ENCODE assay signal across 8 cellular contexts in genomic region chr6:136792066-136792944, GRCh38. TPM values are rescaled to one million over a fixed set of nuclear protein-coding genes. Genes with fewer than 3 reads are reported as not detected.
DNase-seq lines count a peak whose midpoint lies in the region; ATAC-seq and TF ChIP-seq lines count a peak whose summit lies in the region.

TSS of gene MAP3K5 (minus strand) at chr6:136792477. CDS start at chr6:136792157, 320 bp downstream.

- H3K4me3 Mint-ChIP-seq in endodermal cell, result peak within 1 kb of the TSS; percentile 80

- peak within 1 kb of the TSS; percentile 21 for H3K9ac ChIP-seq in endodermal cell (ENCODE audit: extremely low read depth, low read length, poor library complexity, severe bottlenecking)

- peaks cover 12% of the 10 kb centered on the region for H3K4me1 Mint-ChIP-seq in endodermal cell

- no peaks in the 10 kb centered on the region for H3K9me3 ChIP-seq in endodermal cell (ENCODE audit: control insufficient read depth, low read length)
- H3K9me3 ChIP-seq in mucosa of descending colon, result no peaks in the 10 kb centered on the region

- no peaks in the 10 kb centered on the region for H3K36me3 Mint-ChIP-seq in endodermal cell (ENCODE audit: low read depth)

- peak; percentile 73 for DNase-seq in COR-L47 (lab: John Stamatoyannopoulos, UW)
- peak; percentile 90 for DNase-seq in HK-2 (ENCODE audit: unreplicated experiment)
- peak; percentile 80 to 86 for DNase-seq in NOMO-1 (lab: John Stamatoyannopoulos, UW; ENCODE audit: unreplicated experiment in 2 of 2)
- peak; percentile 68 for DNase-seq in activated CD8-positive, alpha-beta memory T cell treated with anti-CD3 and anti-CD28 coated beads, Interleukin-2, amount 50 U/mL, for 1 hour (ENCODE audit: extremely low read depth)
- DNase-seq in endodermal cell, result peak; percentile 89
- DNase-seq in mucosa of descending colon, result peak; percentile 95 to 96 (median 95)
- peak; percentile 80 to 84 for DNase-seq in stimulated activated CD8-positive, alpha-beta memory T cell treated with anti-CD3 and anti-CD28 coated beads, Interleukin-4, amount 100 ng/mL, for 1 hour (ENCODE audit: low read depth in 2 of 2, low spot score in 1 of 2)

- peaks cover 53% of the 10 kb centered on the region for H3K27me3 Mint-ChIP-seq in endodermal cell (ENCODE audit: insufficient read depth)

- H3K27ac ChIP-seq in endodermal cell (ENCODE audit: low read depth, low read length), result no peak within 1 kb of the TSS

- intact Hi-C loops in mucosa of descending colon (cut with DNase I, micrococcal nuclease), result loop anchor here (2.0 to 5.0 kb wide), 3 partner anchors 148 to 210 kb away; no protein-coding TSS in a partner anchor

- peak within 1 kb of the TSS; percentile 68 for H3K27ac Mint-ChIP-seq in endodermal cell

- peak within 1 kb of the TSS; percentile 90 for H3K4me3 ChIP-seq in endodermal cell (ENCODE audit: low read length)
- peak within 1 kb of the TSS; percentile 77 for H3K4me3 ChIP-seq in mucosa of descending colon

- WGBS in endodermal cell (ENCODE audit: insufficient coverage in 1 of 2, insufficient read length in 1 of 2), 2 experiments, result 0 to 1% methylated on average over 40 to 108 of the region's 108 CpGs

- H3K36me3 ChIP-seq in endodermal cell (ENCODE audit: control insufficient read depth, insufficient read depth, low read length) (no peaks in the 10 kb centered on the region), mucosa of descending colon (ENCODE audit: low read depth) (no peaks in the 10 kb centered on the region)

- no peaks in the 10 kb centered on the region for H3K4me1 ChIP-seq in endodermal cell (ENCODE audit: control insufficient read depth, insufficient read depth, low read length)
- H3K4me1 ChIP-seq in mucosa of descending colon (ENCODE audit: low read depth), result peaks cover 16% of the 10 kb centered on the region

- peak; percentile 59 for ATAC-seq in GM19463 (IDR thresholded peaks at IDR 0.05; ENCODE audit: unreplicated experiment)
- ATAC-seq in mucosa of descending colon, result peak; percentile 92

- TF ChIP-seq CTCF in endodermal cell (conservative IDR thresholded peaks at IDR 0.05) (no peak), mucosa of descending colon (IDR thresholded peaks at IDR 0.05) (peak; percentile 32)

- H3K9me3 Mint-ChIP-seq in endodermal cell, result no peaks in the 10 kb centered on the region

- peaks cover 27% of the 10 kb centered on the region for H3K27me3 ChIP-seq in endodermal cell (ENCODE audit: control insufficient read depth, insufficient read depth, low read length, poor library complexity, severe bottlenecking)

RNA-seq across cellular contexts. Expression of gene MAP3K5, which starts in this region (rescaled TPM):
- 1 to 10 TPM; 1.6 to 3.4 TPM for total RNA-seq in endodermal cell
- polyA plus RNA-seq in endodermal cell (2013, experiment 1 of 2), result 0.32 TPM
- 0.12 TPM for polyA plus RNA-seq in endodermal cell (2013, experiment 2 of 2)
- 10 to 100 TPM; 12.6 to 18.2 (median 16.3) TPM for total RNA-seq in mucosa of descending colon
